ENCODE assay signal across 21 cellular contexts in the genomic region with DNA sequence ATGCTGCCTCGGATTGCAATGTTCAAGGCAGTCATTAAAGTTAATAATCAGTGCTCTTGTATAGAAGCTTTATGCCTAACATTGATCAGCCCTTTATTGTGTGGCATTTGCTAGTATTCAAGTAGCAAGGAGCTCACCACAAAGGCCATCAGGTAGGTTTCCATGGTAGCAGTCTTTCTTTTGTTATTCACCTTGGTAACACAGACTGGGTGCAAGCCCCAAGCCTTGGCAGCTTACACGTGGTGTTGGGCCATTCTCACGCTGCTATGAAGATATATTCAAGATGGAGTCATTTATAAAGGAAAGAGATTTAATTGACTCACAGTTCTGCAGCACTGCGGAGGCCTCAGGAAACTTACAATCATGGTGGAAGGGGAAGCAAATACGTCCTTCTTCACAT.
DNase-seq lines count a peak whose midpoint lies in the region; ATAC-seq and TF ChIP-seq lines count a peak whose summit lies in the region.
"Had no signal": no experiment of that assay in that cellular context is flagged by ENCODE, and none has a peak within 500 bp of the region (broad histone marks: within the 10 kb centered on the region; RNA-seq: fewer than 3 reads in every experiment).

No MANE protein-coding gene starts in this region.

- no peak overlapping the region for H3K23ac ChIP-seq in neuronal stem cell (ENCODE audit: low read depth, low read length, poor library complexity)

- H3K14ac ChIP-seq in neuronal stem cell (ENCODE audit: low read length), result no peak overlapping the region

- no peaks in the 10 kb centered on the region for H3K27me3 Mint-ChIP-seq in endodermal cell (ENCODE audit: insufficient read depth)
- H3K27me3 Mint-ChIP-seq: B cell had no signal

- H3K9me3 ChIP-seq in endodermal cell (ENCODE audit: control insufficient read depth, low read length) (no peaks in the 10 kb centered on the region), neuronal stem cell (replicated peaks in 1 of 2; ENCODE audit: control insufficient read depth in 2 of 2, insufficient read depth in 1 of 2, low read depth in 1 of 2, low read length in 2 of 2) (no peaks in the 10 kb centered on the region)

- H3K9ac ChIP-seq in endodermal cell (ENCODE audit: extremely low read depth, low read length, poor library complexity, severe bottlenecking) (no peak overlapping the region), neuronal stem cell (ENCODE audit: low read depth, low read length, poor library complexity) (no peak overlapping the region)

- no peak overlapping the region for H3K18ac ChIP-seq in neuronal stem cell (ENCODE audit: low read length)

- no peak overlapping the region for H2BK120ac ChIP-seq in neuronal stem cell (ENCODE audit: low read depth, low read length)

- H3K4me3 ChIP-seq in endodermal cell (ENCODE audit: low read length), result no peak overlapping the region
- no peak overlapping the region for H3K4me3 ChIP-seq in neuronal stem cell (ENCODE audit: low read length in 2 of 2)
- H3K4me3 ChIP-seq: GM12878, SK-N-MC had no signal

- H2BK5ac ChIP-seq in neuronal stem cell (ENCODE audit: low read length), result no peak overlapping the region

- peak overlapping the region; percentile 15 for H2AFZ ChIP-seq in neuronal stem cell (ENCODE audit: low read length)

- H3K4me1 ChIP-seq in endodermal cell (ENCODE audit: control insufficient read depth, insufficient read depth, low read length), result no peaks in the 10 kb centered on the region
- peaks cover 0 to 4% of the 10 kb centered on the region in 2 donors for H3K4me1 ChIP-seq in neuronal stem cell (ENCODE audit: control insufficient read depth in 2 of 2, insufficient read depth in 1 of 2, low read depth in 1 of 2, low read length in 2 of 2)

- no peak overlapping the region for H2BK15ac ChIP-seq in neuronal stem cell (ENCODE audit: low read length)

- H3K9me3 Mint-ChIP-seq in endodermal cell, result peaks cover 3% of the 10 kb centered on the region

- H3K36me3 ChIP-seq in endodermal cell (ENCODE audit: control insufficient read depth, insufficient read depth, low read length) (no peaks in the 10 kb centered on the region), neuronal stem cell (replicated peaks in 1 of 2; ENCODE audit: control insufficient read depth in 2 of 2, insufficient read depth in 2 of 2, low read length in 2 of 2) (no peaks in the 10 kb centered on the region)

- H4K8ac ChIP-seq in neuronal stem cell (ENCODE audit: low read depth, low read length), result no peak overlapping the region

- no peaks in the 10 kb centered on the region for H3K4me1 Mint-ChIP-seq in endodermal cell
- H3K4me1 Mint-ChIP-seq: B cell had no signal

- H3K27ac ChIP-seq in endodermal cell (ENCODE audit: low read depth, low read length) (peak overlapping the region; percentile 10), neuronal stem cell (replicated peaks; ENCODE audit: low read length) (no peak overlapping the region)
- H3K27ac ChIP-seq: HL-60, SK-N-MC had no signal

- H2BK12ac ChIP-seq in neuronal stem cell (ENCODE audit: low read length), result no peak overlapping the region

- no peak overlapping the region for H3K4me2 ChIP-seq in neuronal stem cell (ENCODE audit: insufficient read depth, low read length, poor library complexity, severe bottlenecking)

- H3K79me1 ChIP-seq in neuronal stem cell (ENCODE audit: low read depth, low read length), result no peaks in the 10 kb centered on the region

- H3K27me3 ChIP-seq in endodermal cell (ENCODE audit: control insufficient read depth, insufficient read depth, low read length, poor library complexity, severe bottlenecking) (no peaks in the 10 kb centered on the region), neuronal stem cell (ENCODE audit: control insufficient read depth in 3 of 3, insufficient read depth in 3 of 3, low read depth in 1 of 3, low read length in 3 of 3) (no peaks in the 10 kb centered on the region)

- no peak overlapping the region for H3K27ac Mint-ChIP-seq in endodermal cell
- H3K27ac Mint-ChIP-seq: B cell had no signal

- no peak for ATAC-seq in SK-N-SH treated with all-trans-retinoic acid at 6 μM for 48 hours
- ATAC-seq: GM12878 had no signal

- H4K91ac ChIP-seq in neuronal stem cell (ENCODE audit: low read depth, low read length, poor library complexity), result no peak overlapping the region

- no peak overlapping the region for H3K4me3 Mint-ChIP-seq in endodermal cell
- H3K4me3 Mint-ChIP-seq: B cell had no signal

- DNase-seq in DMS53 (lab: John Stamatoyannopoulos, UW) (peak; percentile 2), DMS53 treated with DMSO at 0.1 percent for 48 hours (lab: John Stamatoyannopoulos, UW; ENCODE audit: unreplicated experiment) (no peak), NCI-H2227 (lab: John Stamatoyannopoulos, UW; ENCODE audit: unreplicated experiment) (peak; percentile 10), endodermal cell (no peak), neuronal stem cell (ENCODE audit: low spot score) (peak; percentile 17), activated gamma-delta T cell (lab: John Stamatoyannopoulos, UW) (no peak)
- no peak for DNase-seq in central memory CD4-positive, alpha-beta T cell
- DNase-seq: 8988T, DMS 273 treated with DMSO at 0.1 percent for 48 hours, EL, IMR-90, NCI-H1436 treated with DMSO at 0.1 percent for 48 hours, NCI-H2107, NCI-H446, NCI-H526 treated with DMSO at 0.1 percent for 48 hours, SHP77 had no signal

- H2AK5ac ChIP-seq in neuronal stem cell (ENCODE audit: low read depth, low read length), result no peak overlapping the region

- H3K4ac ChIP-seq in neuronal stem cell (ENCODE audit: low read length), result no peak overlapping the region

- TF ChIP-seq CTCF in endodermal cell (conservative IDR thresholded peaks at IDR 0.05), result no peak

- no peaks in the 10 kb centered on the region for H3K36me3 Mint-ChIP-seq in endodermal cell (ENCODE audit: low read depth)

- 67 to 79% methylated on average over 5 of the region's 5 CpGs for WGBS in endodermal cell (ENCODE audit: insufficient coverage in 1 of 2, insufficient read length in 1 of 2), 2 experiments
- no CpG with 5 or more reads among the region's 5 CpGs for WGBS in neuronal stem cell (ENCODE audit: extremely low coverage in 2 of 2, insufficient read length in 2 of 2, insufficient replicate concordance in 1 of 2), 2 donors

TF ChIP-seq in SK-N-SH treated with all-trans-retinoic acid at 6 μM for 48 hours, 23 proteins besides CTCF, POLR2A, EP300 and RAD21 (continues in another document):
- TF ChIP-seq TOX (CRISPR knock-in tag; IDR thresholded peaks at IDR 0.05; ENCODE audit: borderline replicate concordance), result no peak
- no peak for TF ChIP-seq ESRRG (CRISPR knock-in tag; IDR thresholded peaks at IDR 0.05)
- TF ChIP-seq, protein P1, sequence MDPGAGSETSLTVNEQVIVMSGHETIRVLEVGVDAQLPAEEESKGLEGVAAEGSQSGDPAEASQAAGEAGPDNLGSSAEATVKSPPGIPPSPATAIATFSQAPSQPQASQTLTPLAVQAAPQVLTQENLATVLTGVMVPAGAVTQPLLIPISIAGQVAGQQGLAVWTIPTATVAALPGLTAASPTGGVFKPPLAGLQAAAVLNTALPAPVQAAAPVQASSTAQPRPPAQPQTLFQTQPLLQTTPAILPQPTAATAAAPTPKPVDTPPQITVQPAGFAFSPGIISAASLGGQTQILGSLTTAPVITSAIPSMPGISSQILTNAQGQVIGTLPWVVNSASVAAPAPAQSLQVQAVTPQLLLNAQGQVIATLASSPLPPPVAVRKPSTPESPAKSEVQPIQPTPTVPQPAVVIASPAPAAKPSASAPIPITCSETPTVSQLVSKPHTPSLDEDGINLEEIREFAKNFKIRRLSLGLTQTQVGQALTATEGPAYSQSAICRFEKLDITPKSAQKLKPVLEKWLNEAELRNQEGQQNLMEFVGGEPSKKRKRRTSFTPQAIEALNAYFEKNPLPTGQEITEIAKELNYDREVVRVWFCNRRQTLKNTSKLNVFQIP (CRISPR knock-in tag; IDR thresholded peaks at IDR 0.05; ENCODE audit: borderline replicate concordance, low read depth), result no peak
- no peak for TF ChIP-seq RARB (CRISPR knock-in tag; IDR thresholded peaks at IDR 0.05)
- TF ChIP-seq PPARA (CRISPR knock-in tag; IDR thresholded peaks at IDR 0.05; ENCODE audit: borderline replicate concordance), result no peak
- no peak for TF ChIP-seq GLIS3 (CRISPR knock-in tag; IDR thresholded peaks at IDR 0.05)
- no peak for TF ChIP-seq CSDC2 (CRISPR knock-in tag; IDR thresholded peaks at IDR 0.05)
- TF ChIP-seq, protein P2, sequence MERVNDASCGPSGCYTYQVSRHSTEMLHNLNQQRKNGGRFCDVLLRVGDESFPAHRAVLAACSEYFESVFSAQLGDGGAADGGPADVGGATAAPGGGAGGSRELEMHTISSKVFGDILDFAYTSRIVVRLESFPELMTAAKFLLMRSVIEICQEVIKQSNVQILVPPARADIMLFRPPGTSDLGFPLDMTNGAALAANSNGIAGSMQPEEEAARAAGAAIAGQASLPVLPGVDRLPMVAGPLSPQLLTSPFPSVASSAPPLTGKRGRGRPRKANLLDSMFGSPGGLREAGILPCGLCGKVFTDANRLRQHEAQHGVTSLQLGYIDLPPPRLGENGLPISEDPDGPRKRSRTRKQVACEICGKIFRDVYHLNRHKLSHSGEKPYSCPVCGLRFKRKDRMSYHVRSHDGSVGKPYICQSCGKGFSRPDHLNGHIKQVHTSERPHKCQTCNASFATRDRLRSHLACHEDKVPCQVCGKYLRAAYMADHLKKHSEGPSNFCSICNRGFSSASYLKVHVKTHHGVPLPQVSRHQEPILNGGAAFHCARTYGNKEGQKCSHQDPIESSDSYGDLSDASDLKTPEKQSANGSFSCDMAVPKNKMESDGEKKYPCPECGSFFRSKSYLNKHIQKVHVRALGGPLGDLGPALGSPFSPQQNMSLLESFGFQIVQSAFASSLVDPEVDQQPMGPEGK (CRISPR knock-in tag; IDR thresholded peaks at IDR 0.05; ENCODE audit: borderline replicate concordance), result no peak

Comparison
In these comparisons a context has a peak if more than half of its experiments do, and no peak if none do; other contexts are left out.
1. DNase-seq: peak in DMS53 (single experiment), NCI-H2227 (single experiment) and neuronal stem cell (single experiment); none in DMS53 treated with DMSO at 0.1 percent for 48 hours (single experiment), endodermal cell (single experiment), activated gamma-delta T cell (single experiment) and central memory CD4-positive, alpha-beta T cell (single experiment).